ENCODE assay signal across 11 cellular contexts in the genomic region with DNA sequence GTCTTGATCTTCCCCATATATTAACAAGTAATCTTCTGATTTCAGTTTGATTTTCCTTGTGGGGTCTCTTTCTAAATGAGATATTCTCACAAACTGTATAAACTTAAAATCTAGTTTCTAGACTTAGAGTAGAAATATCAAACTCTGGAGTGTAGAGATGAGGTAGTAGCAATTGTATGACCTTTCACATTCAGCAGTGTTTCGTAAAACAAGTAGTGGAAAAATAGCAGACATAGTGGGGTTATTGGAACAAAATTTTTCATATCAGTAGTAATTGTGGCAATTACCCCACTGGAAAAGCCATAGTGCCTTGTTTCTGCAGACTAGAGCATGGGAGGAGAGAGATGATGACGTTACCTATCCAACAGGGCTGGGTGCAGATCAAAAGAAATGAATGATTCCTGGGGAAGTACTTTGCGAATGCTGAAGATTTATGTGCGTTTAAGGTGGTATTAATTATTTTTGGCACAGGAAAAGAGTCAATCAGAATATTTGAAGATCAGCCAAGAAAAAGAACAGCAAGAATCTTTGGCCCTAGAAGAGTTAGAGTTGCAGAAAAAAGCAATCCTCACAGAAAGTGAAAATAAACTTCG.
DNase-seq lines count a peak whose midpoint lies in the region; ATAC-seq and TF ChIP-seq lines count a peak whose summit lies in the region.
"Had no signal": no experiment of that assay in that cellular context is flagged by ENCODE, and none has a peak within 500 bp of the region (broad histone marks: within the 10 kb centered on the region; RNA-seq: fewer than 3 reads in every experiment).

No MANE protein-coding gene starts in this region.

- peak overlapping the region; percentile 1 for H3K4me3 Mint-ChIP-seq in activated CD4-positive, alpha-beta T cell treated with anti-CD3 and anti-CD28 coated beads for 36 hours
- H3K4me3 Mint-ChIP-seq in stimulated activated effector memory CD8-positive, alpha-beta T cell treated with anti-CD3 and anti-CD28 coated beads, Interleukin-12 subunit alpha, Interleukin-12 subunit beta, amount 100 ng/mL, for 72 hours: peak overlapping the region; percentile 43

- POLR2A ChIA-PET in activated CD4-positive, alpha-beta T cell treated with anti-CD3 and anti-CD28 coated beads for 36 hours (lab: Charles Lee): no interaction called here

- H3K27me3 Mint-ChIP-seq in activated CD4-positive, alpha-beta T cell treated with anti-CD3 and anti-CD28 coated beads for 36 hours: no peaks in the 10 kb centered on the region

- TF ChIP-seq CTCF in fibroblast of villous mesenchyme (IDR thresholded peaks at IDR 0.05; ENCODE audit: insufficient read depth, low read depth, low read length): no peak

- intact Hi-C loops in activated CD4-positive, alpha-beta T cell treated with anti-CD3 and anti-CD28 coated beads for 36 hours (cut with DNase I, micrococcal nuclease): no loop called here

- H3K4me3 ChIP-seq in fibroblast of villous mesenchyme (ENCODE audit: low read depth, low read length): no peak overlapping the region

- H3K27ac Mint-ChIP-seq in activated CD4-positive, alpha-beta T cell treated with anti-CD3 and anti-CD28 coated beads for 36 hours: peak overlapping the region; percentile 16
- H3K27ac Mint-ChIP-seq in stimulated activated effector memory CD8-positive, alpha-beta T cell treated with anti-CD3 and anti-CD28 coated beads, Interleukin-12 subunit alpha, Interleukin-12 subunit beta, amount 100 ng/mL, for 72 hours: peak overlapping the region; percentile 27

- CTCF ChIA-PET in activated CD4-positive, alpha-beta T cell treated with anti-CD3 and anti-CD28 coated beads for 36 hours (lab: Charles Lee): interaction anchor here (0.5 to 1.0 kb wide), 2 partner anchors 13 to 16 kb away, joined by 3 read pairs; no protein-coding TSS in a partner anchor

- ATAC-seq in activated CD4-positive, alpha-beta T cell treated with anti-CD3 and anti-CD28 coated beads for 36 hours: peak; percentile 54
- ATAC-seq in stimulated activated effector memory CD8-positive, alpha-beta T cell treated with anti-CD3 and anti-CD28 coated beads, Interleukin-12 subunit alpha, Interleukin-12 subunit beta, amount 100 ng/mL, for 72 hours: peak; percentile 68
- no peak for ATAC-seq in GM21723 (IDR thresholded peaks at IDR 0.05; ENCODE audit: unreplicated experiment)

- H3K9me3 Mint-ChIP-seq in activated CD4-positive, alpha-beta T cell treated with anti-CD3 and anti-CD28 coated beads for 36 hours (ENCODE audit: low read depth): no peaks in the 10 kb centered on the region
- no peaks in the 10 kb centered on the region for H3K9me3 Mint-ChIP-seq in stimulated activated effector memory CD8-positive, alpha-beta T cell treated with anti-CD3 and anti-CD28 coated beads, Interleukin-12 subunit alpha, Interleukin-12 subunit beta, amount 100 ng/mL, for 72 hours
- H3K9me3 Mint-ChIP-seq: immature natural killer cell had no signal

- H3K36me3 Mint-ChIP-seq in activated CD4-positive, alpha-beta T cell treated with anti-CD3 and anti-CD28 coated beads for 36 hours (ENCODE audit: low read depth): peaks cover 52% of the 10 kb centered on the region
- peaks cover 100% of the 10 kb centered on the region for H3K36me3 Mint-ChIP-seq in stimulated activated effector memory CD8-positive, alpha-beta T cell treated with anti-CD3 and anti-CD28 coated beads, Interleukin-12 subunit alpha, Interleukin-12 subunit beta, amount 100 ng/mL, for 72 hours

- peaks cover 40% of the 10 kb centered on the region for H3K4me1 Mint-ChIP-seq in activated CD4-positive, alpha-beta T cell treated with anti-CD3 and anti-CD28 coated beads for 36 hours
- H3K4me1 Mint-ChIP-seq in stimulated activated effector memory CD8-positive, alpha-beta T cell treated with anti-CD3 and anti-CD28 coated beads, Interleukin-12 subunit alpha, Interleukin-12 subunit beta, amount 100 ng/mL, for 72 hours: peaks cover 49% of the 10 kb centered on the region

- no peak for DNase-seq in activated CD4-positive, alpha-beta T cell treated with anti-CD3 and anti-CD28 coated beads for 36 hours
- no peak for DNase-seq in activated CD4-positive, alpha-beta T cell treated with anti-CD3 and anti-CD28 coated beads, Interleukin-2, amount 50 U/mL, for 4 hours
- DNase-seq in astrocyte of the hippocampus (ENCODE audit: low read depth, low spot score) (peak; percentile 45), fibroblast of villous mesenchyme (ENCODE audit: low read depth) (peak; percentile 3), cerebellar nuclear complex (lab: John Stamatoyannopoulos, UW) (no peak), SW480 (ENCODE audit: low spot score) (no peak)
- no peak for DNase-seq in stimulated activated effector memory CD8-positive, alpha-beta T cell treated with anti-CD3 and anti-CD28 coated beads, Interleukin-12 subunit alpha, Interleukin-12 subunit beta, amount 100 ng/mL, for 72 hours (ENCODE audit: low spot score in 2 of 2)
- DNase-seq: adrenal gland, immature natural killer cell, NCI-H1417 had no signal

Comparison
In these comparisons a context has a peak if more than half of its experiments do, and no peak if none do; other contexts are left out.
1. DNase-seq: peak in astrocyte of the hippocampus (single experiment) and fibroblast of villous mesenchyme (single experiment); none in activated CD4-positive, alpha-beta T cell treated with anti-CD3 and anti-CD28 coated beads for 36 hours (single experiment), activated CD4-positive, alpha-beta T cell treated with anti-CD3 and anti-CD28 coated beads, Interleukin-2, amount 50 U/mL, for 4 hours (0 of 2), stimulated activated effector memory CD8-positive, alpha-beta T cell treated with anti-CD3 and anti-CD28 coated beads, Interleukin-12 subunit alpha, Interleukin-12 subunit beta, amount 100 ng/mL, for 72 hours (0 of 2), cerebellar nuclear complex (0 of 2) and SW480 (single experiment).